In genomic region chr1:161159915-161160248, GRCh38 we compare ENCODE assay signal across 1 cellular context.
TF ChIP-seq lines count a peak whose summit lies in the region.

No MANE protein-coding gene starts in this region.

TF ChIP-seq in SK-N-SH treated with all-trans-retinoic acid at 6 μM for 48 hours, 23 proteins besides CTCF, POLR2A, EP300 and RAD21 (continued from another document):
- no peak for TF ChIP-seq ARNTL (CRISPR knock-in tag; IDR thresholded peaks at IDR 0.05; ENCODE audit: borderline replicate concordance, low read depth)
- TF ChIP-seq POU6F1 (CRISPR knock-in tag; IDR thresholded peaks at IDR 0.05; ENCODE audit: borderline replicate concordance, low read depth): no peak
- no peak for TF ChIP-seq RARB (CRISPR knock-in tag; IDR thresholded peaks at IDR 0.05)
- no peak for TF ChIP-seq TCF4 (CRISPR knock-in tag; IDR thresholded peaks at IDR 0.05; ENCODE audit: borderline replicate concordance)
- TF ChIP-seq CSDC2 (CRISPR knock-in tag; IDR thresholded peaks at IDR 0.05): no peak
- TF ChIP-seq GLIS3 (CRISPR knock-in tag; IDR thresholded peaks at IDR 0.05): no peak
- no peak for TF ChIP-seq CSRNP3 (CRISPR knock-in tag; IDR thresholded peaks at IDR 0.05)
- TF ChIP-seq ZC3H10 (CRISPR knock-in tag; IDR thresholded peaks at IDR 0.05): no peak
- TF ChIP-seq SNAI2 (CRISPR knock-in tag; IDR thresholded peaks at IDR 0.05): no peak
- no peak for TF ChIP-seq ZNF8 (CRISPR knock-in tag; IDR thresholded peaks at IDR 0.05)
- TF ChIP-seq TSHZ2 (CRISPR knock-in tag; IDR thresholded peaks at IDR 0.05): no peak
- TF ChIP-seq ZNF70 (CRISPR knock-in tag; IDR thresholded peaks at IDR 0.05): no peak
TF ChIP-seq in SK-N-SH treated with all-trans-retinoic acid at 6 μM for 48 hours: peak in this region for 0.
